Comparison of ENCODE assay signal across 17 cellular contexts in genomic region chr2:25528173-25528572, GRCh38.
DNase-seq lines count a peak whose midpoint lies in the region; ATAC-seq and TF ChIP-seq lines count a peak whose summit lies in the region.
"Had no signal": no experiment of that assay in that cellular context is flagged by ENCODE, and none has a peak within 500 bp of the region (broad histone marks: within the 10 kb centered on the region; RNA-seq: fewer than 3 reads in every experiment).

No MANE protein-coding gene starts in this region.

- no peaks in the 10 kb centered on the region for H3K27me3 Mint-ChIP-seq in activated T-cell treated with anti-CD3 and anti-CD28 coated beads, Interleukin-2, amount 50 U/mL, for 24 hours
- H3K27me3 Mint-ChIP-seq: CD8-positive, alpha-beta memory T cell; memory B cell had no signal

- no peak overlapping the region for H3K4me3 Mint-ChIP-seq in activated T-cell treated with anti-CD3 and anti-CD28 coated beads, Interleukin-2, amount 50 U/mL, for 24 hours
- H3K4me3 Mint-ChIP-seq: CD8-positive, alpha-beta memory T cell; GM23338; memory B cell had no signal

- H3K27me3 ChIP-seq in skeletal muscle satellite cell (ENCODE audit: control insufficient read depth, insufficient read depth, low read length): no peaks in the 10 kb centered on the region
- H3K27me3 ChIP-seq: spleen had no signal

- no peak overlapping the region for H3K9ac ChIP-seq in skeletal muscle satellite cell (ENCODE audit: low read depth, low read length)

- H3K4me2 ChIP-seq in skeletal muscle satellite cell (ENCODE audit: low read length): peak overlapping the region; percentile 36
- H3K4me2 ChIP-seq: GM23338 had no signal

- TF ChIP-seq CTCF in fibroblast of pulmonary artery (IDR thresholded peaks at IDR 0.05; ENCODE audit: low read length, missing control alignments): no peak

- peaks cover 5% of the 10 kb centered on the region for H3K4me1 Mint-ChIP-seq in activated T-cell treated with anti-CD3 and anti-CD28 coated beads, Interleukin-2, amount 50 U/mL, for 24 hours (ENCODE audit: low read depth)
- H3K4me1 Mint-ChIP-seq: memory B cell had no signal

- peaks cover 5% of the 10 kb centered on the region for H3K36me3 Mint-ChIP-seq in activated T-cell treated with anti-CD3 and anti-CD28 coated beads, Interleukin-2, amount 50 U/mL, for 24 hours (ENCODE audit: low read depth)

- DNase-seq in HCEC 1CT (peak; percentile 55), fibroblast of pulmonary artery (ENCODE audit: low read depth) (peak; percentile 61), NCI-H1105 treated with DMSO at 0.1 percent for 48 hours (lab: John Stamatoyannopoulos, UW) (no peak)
- no peak for DNase-seq in activated T-cell treated with anti-CD3 and anti-CD28 coated beads, Interleukin-2, amount 50 U/mL, for 24 hours
- no peak for DNase-seq in activated CD4-positive, alpha-beta T cell treated with anti-CD3 and anti-CD28 coated beads for 4 hours
- DNase-seq: activated naive CD4-positive, alpha-beta T cell treated with Interleukin-2 at 50 U/mL for 16 hours; CD8-positive, alpha-beta memory T cell; cerebellar nuclear complex; Kasumi-1; NCI-H2029 treated with DMSO at 0.1 percent for 48 hours; SIG-M5; spleen had no signal

- no peaks in the 10 kb centered on the region for H3K9me3 ChIP-seq in skeletal muscle satellite cell (replicated peaks; ENCODE audit: low read length)
- H3K9me3 ChIP-seq: spleen had no signal

- H3K9me3 Mint-ChIP-seq in activated T-cell treated with anti-CD3 and anti-CD28 coated beads, Interleukin-2, amount 50 U/mL, for 24 hours: no peaks in the 10 kb centered on the region
- H3K9me3 Mint-ChIP-seq: CD8-positive, alpha-beta memory T cell; GM23338; memory B cell had no signal

- no peaks in the 10 kb centered on the region for H3K36me3 ChIP-seq in skeletal muscle satellite cell (ENCODE audit: insufficient read depth, low read length)

- ATAC-seq in SK-N-SH treated with all-trans-retinoic acid at 6 μM for 48 hours (peak; percentile 99), GM18519 (IDR thresholded peaks at IDR 0.05; ENCODE audit: low FRiP score, unreplicated experiment) (no peak)
- ATAC-seq: GM23338 had no signal

- H3K4me1 ChIP-seq in skeletal muscle satellite cell (ENCODE audit: control insufficient read depth, insufficient read depth, low read length): peaks cover 7% of the 10 kb centered on the region
- H3K4me1 ChIP-seq: spleen had no signal

- no peak overlapping the region for H3K27ac Mint-ChIP-seq in activated T-cell treated with anti-CD3 and anti-CD28 coated beads, Interleukin-2, amount 50 U/mL, for 24 hours
- H3K27ac Mint-ChIP-seq: GM23338, memory B cell had no signal

- H3K4me3 ChIP-seq in fibroblast of pulmonary artery (replicated peaks; ENCODE audit: low read depth, low read length) (no peak overlapping the region), skeletal muscle satellite cell (ENCODE audit: low read length) (no peak overlapping the region)
- H3K4me3 ChIP-seq: GM23338, spleen had no signal

TF ChIP-seq in SK-N-SH treated with all-trans-retinoic acid at 6 μM for 48 hours, 23 proteins besides CTCF, POLR2A, EP300 and RAD21:
- TF ChIP-seq ZNF70 (CRISPR knock-in tag; IDR thresholded peaks at IDR 0.05) (no peak), ISL1 (CRISPR knock-in tag; IDR thresholded peaks at IDR 0.05) (peak; percentile 84), ESRRG (CRISPR knock-in tag; IDR thresholded peaks at IDR 0.05) (no peak)

Comparison
In these comparisons a context has a peak if more than half of its experiments do, and no peak if none do; other contexts are left out.
1. DNase-seq: peak in HCEC 1CT (single experiment) and fibroblast of pulmonary artery (single experiment); none in NCI-H1105 treated with DMSO at 0.1 percent for 48 hours (single experiment), activated T-cell treated with anti-CD3 and anti-CD28 coated beads, Interleukin-2, amount 50 U/mL, for 24 hours (single experiment) and activated CD4-positive, alpha-beta T cell treated with anti-CD3 and anti-CD28 coated beads for 4 hours (0 of 2).